Comparison of ENCODE assay signal across 25 cellular contexts in genomic region chr15:83613716-83614115, GRCh38. TPM values are rescaled to one million over a fixed set of nuclear protein-coding genes. Genes with fewer than 3 reads are reported as not detected.
DNase-seq lines count a peak whose midpoint lies in the region; ATAC-seq, FAIRE-seq and TF ChIP-seq lines count a peak whose summit lies in the region.
"Had no signal": no experiment of that assay in that cellular context is flagged by ENCODE, and none has a peak within 500 bp of the region (broad histone marks: within the 10 kb centered on the region; RNA-seq: fewer than 3 reads in every experiment).

No MANE protein-coding gene starts in this region.

- TF ChIP-seq CTCF in fibroblast of mammary gland (conservative IDR thresholded peaks at IDR 0.05; ENCODE audit: control insufficient read depth, insufficient read depth, low read depth, low read length): no peak
- no peak for TF ChIP-seq CTCF in pancreas (IDR thresholded peaks at IDR 0.05)

- H3K9me3 ChIP-seq in pancreas: no peaks in the 10 kb centered on the region
- no peaks in the 10 kb centered on the region for H3K9me3 ChIP-seq in mesenchymal stem cell (ENCODE audit: control insufficient read depth, low read length)
- H3K9me3 ChIP-seq: BE2C, esophagus muscularis mucosa, prostate gland, tibial artery had no signal

- 49 to 54% methylated on average over 2 of the region's 2 CpGs for WGBS in pancreas, 2 donors
- 85% methylated on average over 1 of the region's 2 CpGs for WGBS in mesenchymal stem cell

- no peak overlapping the region for H3K4me2 ChIP-seq in mesenchymal stem cell (ENCODE audit: low read length, poor library complexity, severe bottlenecking)

- peaks cover 0 to 9% (median 8%) of the 10 kb centered on the region in 3 donors for H3K4me1 ChIP-seq in pancreas
- no peaks in the 10 kb centered on the region for H3K4me1 ChIP-seq in mesenchymal stem cell (ENCODE audit: control insufficient read depth, insufficient read depth, low read depth, low read length)
- H3K4me1 ChIP-seq: BE2C, prostate gland had no signal

- H3K9ac ChIP-seq in mesenchymal stem cell (ENCODE audit: low read length): no peak overlapping the region

- no peak overlapping the region for H2BK5ac ChIP-seq in mesenchymal stem cell (ENCODE audit: low read depth, low read length, poor library complexity, severe bottlenecking)

- DNase-seq in ACHN (peak; percentile 84), NCI-H226 (peak; percentile 70), fibroblast of mammary gland (ENCODE audit: low read depth) (peak; percentile 2), pancreas (peak in 3 of 6 donors; percentile 9 to 37 (median 19)), GM19239 (ENCODE audit: insufficient read length, low spot score) (no peak), mesenchymal stem cell (no peak)
- no peak for DNase-seq in stimulated activated CD4-positive, alpha-beta T cell treated with anti-CD3 and anti-CD28 coated beads, Interleukin-12 subunit alpha, Interleukin-12 subunit beta, amount 100 ng/mL, for 4 hours
- DNase-seq: 8988T; activated CD8-positive, alpha-beta memory T cell treated with anti-CD3 and anti-CD28 coated beads, Interleukin-2, amount 50 U/mL, for 48 hours; BE2C; effector memory CD8-positive, alpha-beta T cell; NCI-H1694; NCI-H345; Right ventricle myocardium superior; small intestine; stimulated activated naive CD4-positive, alpha-beta T cell treated with Interleukin-2 at 50 U/mL for 16 hours; T1000; tibial artery had no signal

- no peak overlapping the region for H2BK12ac ChIP-seq in mesenchymal stem cell (ENCODE audit: low read length in 2 of 2)

- no peak overlapping the region for H4K91ac ChIP-seq in mesenchymal stem cell (ENCODE audit: low read length)

- H3K79me1 ChIP-seq in mesenchymal stem cell (replicated peaks; ENCODE audit: low read length, poor library complexity, severe bottlenecking): no peaks in the 10 kb centered on the region

- H3K14ac ChIP-seq in mesenchymal stem cell (ENCODE audit: low read length in 2 of 2): no peak overlapping the region

- intact Hi-C loops in pancreas (cut with DNase I): no loop called here

- H3K4me3 ChIP-seq in fibroblast of mammary gland (ENCODE audit: control insufficient read depth, low read depth, low read length): no peak overlapping the region
- no peak overlapping the region for H3K4me3 ChIP-seq in pancreas
- H3K4me3 ChIP-seq in mesenchymal stem cell (ENCODE audit: insufficient read depth in 1 of 2, low read depth in 1 of 2, low read length in 2 of 2): no peak overlapping the region
- H3K4me3 ChIP-seq: esophagus muscularis mucosa, K562, prostate gland, tibial artery had no signal

- no peak overlapping the region for H2AFZ ChIP-seq in mesenchymal stem cell (ENCODE audit: low read depth, low read length)

- ATAC-seq in pancreas (peak; percentile 30 to 70 (median 50)), HG03571 (IDR thresholded peaks at IDR 0.05; ENCODE audit: unreplicated experiment) (no peak)
- ATAC-seq: effector memory CD8-positive, alpha-beta T cell; K562; WTC11 had no signal

- no peak overlapping the region for H3K27ac ChIP-seq in pancreas
- no peak overlapping the region for H3K27ac ChIP-seq in mesenchymal stem cell (ENCODE audit: low read length, poor library complexity, severe bottlenecking)
- H3K27ac ChIP-seq: esophagus muscularis mucosa, prostate gland, tibial artery had no signal

- FAIRE-seq in pancreas (lab: Jason Lieb, UNC): no peak
- no peak for FAIRE-seq in GM19239 (lab: Jason Lieb, UNC)
- FAIRE-seq: K562, small intestine had no signal

- in situ Hi-C loops in ACHN (cut with HindIII; ENCODE audit: low pct_ligation_motif_present, low pct_unique_long_range_greater_than_20kb, low sequenced_read_pairs): no loop called here

- H2BK120ac ChIP-seq in mesenchymal stem cell (ENCODE audit: low read depth, low read length): no peak overlapping the region

- H3K36me3 ChIP-seq in pancreas (no peaks in the 10 kb centered on the region), mesenchymal stem cell (ENCODE audit: control insufficient read depth in 1 of 2, insufficient read depth in 2 of 2, low read depth in 1 of 2, low read length in 2 of 2) (no peaks in the 10 kb centered on the region)
- H3K36me3 ChIP-seq: BE2C, esophagus muscularis mucosa, prostate gland, tibial artery had no signal

- no peak overlapping the region for H3K23ac ChIP-seq in mesenchymal stem cell (ENCODE audit: low read length in 2 of 2)

- H3K27me3 ChIP-seq in pancreas (no peaks in the 10 kb centered on the region), mesenchymal stem cell (ENCODE audit: control insufficient read depth in 1 of 2, insufficient read depth in 1 of 2, low read length in 2 of 2) (no peaks in the 10 kb centered on the region)
- H3K27me3 ChIP-seq: BE2C, esophagus muscularis mucosa, tibial artery had no signal

- H3K18ac ChIP-seq in mesenchymal stem cell (ENCODE audit: low read depth in 1 of 2, low read length in 2 of 2): no peak overlapping the region

- H4K8ac ChIP-seq in mesenchymal stem cell (ENCODE audit: low read length): no peak overlapping the region

- no peak overlapping the region for H2AK5ac ChIP-seq in mesenchymal stem cell (ENCODE audit: low read length, severe bottlenecking)

- H2BK15ac ChIP-seq in mesenchymal stem cell (ENCODE audit: low read depth, poor library complexity, severe bottlenecking): no peak overlapping the region

- no peak overlapping the region for H3K4ac ChIP-seq in mesenchymal stem cell (ENCODE audit: low read depth in 1 of 2, low read length in 2 of 2)

RNA-seq across cellular contexts. Expression of gene ADAMTSL3, which starts 40.2 kb away (rescaled TPM):
- total RNA-seq in pancreas: 10 to 100 TPM in 2 of 6 donors, 1 to 10 TPM in 4; 5.4 to 19.2 (median 7.7) TPM
- polyA plus RNA-seq in pancreas: 1 to 10 TPM in 1 of 2 donors, under 1 TPM in 1; 0.54 to 1.4 TPM
- polyA plus RNA-seq in mesenchymal stem cell (2013, experiment 1 of 2): 0.11 TPM
- polyA plus RNA-seq in mesenchymal stem cell (2013, experiment 2 of 2): 0.14 TPM
- total RNA-seq: HT-29, OCI-LY7 had no signal

Comparison
In these comparisons a context has a peak if more than half of its experiments do, and no peak if none do; other contexts are left out.
1. DNase-seq: peak in ACHN (single experiment), NCI-H226 (single experiment) and fibroblast of mammary gland (single experiment); none in stimulated activated CD4-positive, alpha-beta T cell treated with anti-CD3 and anti-CD28 coated beads, Interleukin-12 subunit alpha, Interleukin-12 subunit beta, amount 100 ng/mL, for 4 hours (single experiment), GM19239 (single experiment) and mesenchymal stem cell (single experiment).